13 cellular contexts compared by ENCODE assay signal in the genomic region with DNA sequence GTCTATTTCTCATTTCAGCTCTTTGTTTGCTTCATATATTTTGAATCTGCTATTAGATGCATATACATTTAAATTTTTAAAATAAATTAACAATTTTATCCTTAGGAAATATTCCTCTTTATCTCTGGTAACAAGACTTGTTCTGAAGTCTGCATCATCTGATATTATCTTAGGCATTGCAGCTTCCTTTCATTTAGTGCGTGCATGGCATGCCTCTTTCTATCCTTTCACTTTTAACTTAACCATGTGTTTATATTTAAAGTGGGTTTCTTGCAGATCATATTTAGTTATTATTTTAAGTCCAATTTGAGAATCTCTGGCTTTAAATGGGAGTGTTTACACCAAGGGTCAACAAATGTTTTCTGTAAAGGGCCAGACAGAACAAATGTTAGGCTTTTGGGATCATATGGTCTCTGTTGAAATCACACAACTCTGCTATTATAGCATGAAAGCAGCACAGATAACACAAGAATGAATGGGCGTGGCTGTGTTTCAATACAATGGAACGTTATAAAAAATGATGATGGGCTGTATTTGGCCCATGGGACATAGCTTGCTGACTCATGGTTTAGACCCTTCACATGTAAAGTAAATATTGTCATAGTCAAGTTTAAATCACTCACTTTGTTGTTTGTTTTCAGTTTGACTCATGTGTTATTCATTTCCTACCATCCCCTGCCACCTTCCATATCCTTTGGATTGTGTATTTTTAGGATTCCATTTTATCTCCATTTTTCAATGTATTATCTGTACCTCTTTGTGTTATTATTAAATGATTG.
DNase-seq lines count a peak whose midpoint lies in the region; ATAC-seq and TF ChIP-seq lines count a peak whose summit lies in the region.
"Had no signal": no experiment of that assay in that cellular context is flagged by ENCODE, and none has a peak within 500 bp of the region (broad histone marks: within the 10 kb centered on the region; RNA-seq: fewer than 3 reads in every experiment).

No MANE protein-coding gene starts in this region.

- H3K4me2 ChIP-seq in PC-9, result peak overlapping the region; percentile 46

- H3F3A ChIP-seq in PC-9 (ENCODE audit: insufficient read depth, low read depth), result peaks cover 11% of the 10 kb centered on the region; the same call in 1 of the 2 replicates

- no TSS peak for BruUV-seq in PC-9 (replicated peaks; lab: Mats Ljungman, UMichigan)

- DNase-seq in EH (ENCODE audit: low read depth) (peak; percentile 96), PC-9 (peak; percentile 21 to 89), retinal pigment epithelial cell (ENCODE audit: low read depth) (peak; percentile 19), activated T-cell treated with anti-CD3 and anti-CD28 coated beads for 4 hours (no peak), MV-4-11 (lab: John Stamatoyannopoulos, UW) (no peak)
- DNase-seq in effector CD8-positive, alpha-beta T cell (lab: John Stamatoyannopoulos, UW), result no peak
- DNase-seq: activated T-cell treated with anti-CD3 and anti-CD28 coated beads, Interleukin-2, amount 50 U/mL, for 4 hours; effector memory CD4-positive, alpha-beta T cell; NCI-H774; stimulated activated naive CD8-positive, alpha-beta T cell treated with anti-CD3 and anti-CD28 coated beads, Interleukin-15, amount 100 ng/mL, for 72 hours; T-helper 9 cell had no signal

- POLR2A ChIA-PET in PC-9 (lab: Charles Lee; ENCODE audit: unreplicated experiment), result interaction anchor here (0.5 kb wide), 1 partner anchor 22 kb away, joined by 5 read pairs; no protein-coding TSS in a partner anchor

- no peaks in the 10 kb centered on the region for H3K79me2 ChIP-seq in PC-9 (ENCODE audit: low read depth)

- peaks cover 44% of the 10 kb centered on the region for H3K9me3 ChIP-seq in PC-9 (ENCODE audit: insufficient read depth, low read depth)

- H3K36me3 ChIP-seq in PC-9 (ENCODE audit: low read depth), result 0 out of 2 replicates have a peak, but pooled peaks cover 4% of the 10 kb centered on the region

- intact Hi-C loops in PC-9 (cut with micrococcal nuclease; ENCODE audit: unreplicated experiment), result loop anchor here (1.0 kb wide), 1 partner anchor 33 kb away; no protein-coding TSS in a partner anchor

- peak overlapping the region; percentile 57 for H3K27ac ChIP-seq in PC-9

- no peak overlapping the region for H2AFZ ChIP-seq in PC-9

- no peaks in the 10 kb centered on the region for H4K20me1 ChIP-seq in PC-9 (ENCODE audit: insufficient read depth)

- TF ChIP-seq CTCF in PC-9 (conservative IDR thresholded peaks at IDR 0.05) (no peak), retinal pigment epithelial cell (conservative IDR thresholded peaks at IDR 0.05; ENCODE audit: low read depth, low read length) (no peak)

- ATAC-seq in esophagus mucosa, result peak; percentile 17
- no peak for ATAC-seq in HG02623 (IDR thresholded peaks at IDR 0.05; ENCODE audit: unreplicated experiment)
- ATAC-seq: activated T-cell treated with anti-CD3 and anti-CD28 coated beads, Interleukin-2, amount 50 U/mL, for 4 hours; stimulated activated naive CD8-positive, alpha-beta T cell treated with anti-CD3 and anti-CD28 coated beads, Interleukin-15, amount 100 ng/mL, for 72 hours had no signal

- H3K9me2 ChIP-seq in PC-9 (ENCODE audit: insufficient read depth), result no peaks in the 10 kb centered on the region

- peaks cover 26% of the 10 kb centered on the region for H3K4me1 ChIP-seq in PC-9 (replicated peaks; ENCODE audit: insufficient read depth)

- CTCF ChIA-PET in PC-9 (lab: Charles Lee), result no interaction called here

- no peak overlapping the region for H3K4me3 ChIP-seq in PC-9
- no peak overlapping the region for H3K4me3 ChIP-seq in retinal pigment epithelial cell (ENCODE audit: low read length)

- H3K27me3 ChIP-seq in PC-9 (ENCODE audit: insufficient read depth, low read depth), result no peaks in the 10 kb centered on the region

Comparison
In these comparisons a context has a peak if more than half of its experiments do, and no peak if none do; other contexts are left out.
1. DNase-seq: peak in EH (single experiment), PC-9 (2 of 2) and retinal pigment epithelial cell (single experiment); none in activated T-cell treated with anti-CD3 and anti-CD28 coated beads for 4 hours (single experiment), MV-4-11 (single experiment) and effector CD8-positive, alpha-beta T cell (single experiment).